ENCODE assay signal across 8 cellular contexts in genomic region chr10:17257466-17258321, GRCh38. TPM values are rescaled to one million over a fixed set of nuclear protein-coding genes. Genes with fewer than 3 reads are reported as not detected.
DNase-seq lines count a peak whose midpoint lies in the region; ATAC-seq and TF ChIP-seq lines count a peak whose summit lies in the region.

No MANE protein-coding gene starts in this region.

- H3K4me3 ChIP-seq in SJSA1 (no peak overlapping the region), heart right ventricle (peak overlapping the region in 5 of 10 donors; percentile 18 to 38 (median 24))

- 0 out of 2 replicates have a peak overlapping the region, but pooled peaks have one; percentile 20 for H3K27ac ChIP-seq in SJSA1
- H3K27ac ChIP-seq in heart right ventricle, result peak overlapping the region in 1 of 10 donors; percentile 10

- WGBS in heart right ventricle, 2 donors, result 10 to 11% methylated on average over 8 of the region's 8 CpGs

- no peaks in the 10 kb centered on the region for H3K27me3 ChIP-seq in SJSA1 (replicated peaks)
- no peaks in the 10 kb centered on the region for H3K27me3 ChIP-seq in heart right ventricle

- H3K4me1 ChIP-seq in SJSA1 (replicated peaks) (peaks cover 19% of the 10 kb centered on the region), heart right ventricle (peaks cover 0 to 13% (median 0%) of the 10 kb centered on the region in 9 donors)

- in situ Hi-C loops in Caki2 (cut with HindIII; ENCODE audit: low pct_unique_long_range_greater_than_20kb, low sequenced_read_pairs), result no loop called here

- ATAC-seq in GM19395 (IDR thresholded peaks at IDR 0.05; ENCODE audit: unreplicated experiment) (peak; percentile 92), heart right ventricle (peak; percentile 64 to 93 (median 87))

- intact Hi-C loops in heart right ventricle (cut with DNase I), result loop anchor here in 9 of 10 donors (1.0 to 5.0 kb wide), 6 partner anchors 367 to 430 kb away; no protein-coding TSS in a partner anchor

- TF ChIP-seq CTCF in heart right ventricle (IDR thresholded peaks at IDR 0.05), result peak; percentile 75 to 91 (median 87)

- H3K36me3 ChIP-seq in SJSA1, result no peaks in the 10 kb centered on the region
- H3K36me3 ChIP-seq in heart right ventricle, result no peaks in the 10 kb centered on the region

- peaks cover 3% of the 10 kb centered on the region; the same call in 1 of the 2 replicates for H3K9me3 ChIP-seq in SJSA1 (replicated peaks)
- H3K9me3 ChIP-seq in heart right ventricle, result peaks cover 0 to 25% (median 14%) of the 10 kb centered on the region in 11 donors

- peak; percentile 48 for DNase-seq in Caki2 (ENCODE audit: low read depth)
- DNase-seq in HuH-7.5 (ENCODE audit: low spot score), result peak; percentile 13
- DNase-seq in SJSA1 (ENCODE audit: low read depth in 1 of 2, low spot score in 2 of 2), result peak; percentile 60 to 64
- peak; percentile 7 for DNase-seq in activated naive CD8-positive, alpha-beta T cell treated with anti-CD3 and anti-CD28 coated beads, Interleukin-2, amount 50 U/mL, for 16 hours (ENCODE audit: low read depth, low spot score)
- DNase-seq in heart right ventricle, result peak in 1 of 2 donors; percentile 65
- DNase-seq in putamen (ENCODE audit: low spot score), result peak; percentile 58
- DNase-seq in T1000 (lab: John Stamatoyannopoulos, UW), result no peak

RNA-seq across cellular contexts. Expression of gene VIM, which starts 29.7 kb away (rescaled TPM):
- 4,560 and 4,793 TPM in 2 replicates for total RNA-seq in Caki2 (2014; rRNA removed; shearing (Covaris generic); ENCODE audit: low replicate concordance)
- 7,646 and 7,733 TPM in 2 replicates for total RNA-seq in SJSA1 (2014; rRNA removed; shearing (Covaris generic))
- total RNA-seq in heart right ventricle, result 100 to 1,000 TPM; 232 to 834 (median 332) TPM
- polyA plus RNA-seq in heart right ventricle, result 100 to 1,000 TPM; 469 to 669 TPM

RNA-seq across cellular contexts. Expression of gene TRDMT1, which starts 56.2 kb away (rescaled TPM):
- total RNA-seq in Caki2 (2014; rRNA removed; shearing (Covaris generic); ENCODE audit: low replicate concordance), result 5.2 and 8.7 TPM in 2 replicates
- total RNA-seq in SJSA1 (2014; rRNA removed; shearing (Covaris generic)), result 10.4 and 11.4 TPM in 2 replicates
- total RNA-seq in heart right ventricle, result 1 to 10 TPM; 3.3 to 6.3 (median 4.0) TPM
- polyA plus RNA-seq in heart right ventricle, result 1 to 10 TPM; 2.0 to 2.3 TPM
